Comparison of ENCODE assay signal across 8 cellular contexts in the genomic region with DNA sequence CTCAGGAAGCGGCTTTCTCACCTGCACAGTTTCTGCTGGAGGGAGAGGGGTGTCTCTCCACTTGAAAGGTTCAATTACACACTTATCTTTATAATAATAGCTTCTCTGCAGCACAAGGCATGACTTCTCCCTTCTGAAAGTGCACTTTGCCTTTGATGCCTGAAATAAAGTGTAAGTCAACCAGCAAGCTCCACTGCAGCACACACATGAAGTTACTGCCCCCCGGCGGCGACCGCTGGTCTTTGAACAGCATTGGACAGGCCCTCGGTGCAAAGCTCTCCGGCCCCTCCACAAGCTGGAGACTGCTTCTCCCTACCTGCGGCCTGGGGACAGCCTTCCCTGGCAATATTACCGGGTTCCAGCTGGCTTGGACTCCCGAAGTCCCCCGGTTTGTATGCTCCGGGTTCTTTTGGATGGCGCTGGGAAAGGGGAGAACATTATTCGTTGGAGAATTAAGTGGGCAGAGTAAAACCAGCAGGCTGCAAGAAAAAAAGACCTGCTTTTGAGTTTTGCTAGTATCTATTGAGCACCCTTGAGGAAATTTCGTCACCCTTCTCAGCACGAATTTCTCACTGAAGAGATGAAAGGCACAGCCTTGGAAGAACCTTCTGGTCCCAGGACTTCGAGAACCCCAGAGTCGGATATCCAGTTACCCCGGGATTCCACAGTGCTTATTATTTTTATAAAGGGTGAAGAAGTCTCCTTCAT. TPM values are rescaled to one million over a fixed set of nuclear protein-coding genes. Genes with fewer than 3 reads are reported as not detected.
DNase-seq lines count a peak whose midpoint lies in the region; ATAC-seq, FAIRE-seq and TF ChIP-seq lines count a peak whose summit lies in the region.

No MANE protein-coding gene starts in this region.

- FAIRE-seq in D721Med (lab: Jason Lieb, UNC): no peak

- no peak overlapping the region for H3K4me3 Mint-ChIP-seq in activated CD4-positive, alpha-beta T cell treated with anti-CD3 and anti-CD28 coated beads, Interleukin-2, amount 10 ng/mL, durations not matched to agents 24 days and 14 days

- H3K36me3 ChIP-seq in colonic mucosa: no peaks in the 10 kb centered on the region
- no peaks in the 10 kb centered on the region for H3K36me3 ChIP-seq in liver (ENCODE audit: control insufficient read depth in 4 of 4, insufficient read depth in 3 of 4, low read depth in 1 of 4, low read length in 3 of 4)

- H3K27ac ChIP-seq in colonic mucosa (no peak overlapping the region), liver (ENCODE audit: low read depth in 1 of 2, low read length in 2 of 2) (no peak overlapping the region)

- H3K4me1 Mint-ChIP-seq in activated CD4-positive, alpha-beta T cell treated with anti-CD3 and anti-CD28 coated beads, Interleukin-2, amount 10 ng/mL, durations not matched to agents 24 days and 14 days: no peaks in the 10 kb centered on the region

- H3K9ac ChIP-seq in colonic mucosa (ENCODE audit: low read depth in 2 of 2, low read length in 2 of 2) (no peak overlapping the region), liver (ENCODE audit: low read depth in 1 of 2, low read length in 2 of 2) (no peak overlapping the region)

- H3K9me3 ChIP-seq in colonic mucosa: no peaks in the 10 kb centered on the region
- no peaks in the 10 kb centered on the region for H3K9me3 ChIP-seq in liver (ENCODE audit: control insufficient read depth in 4 of 4, low read length in 3 of 4)

- H3K27ac Mint-ChIP-seq in activated CD4-positive, alpha-beta T cell treated with anti-CD3 and anti-CD28 coated beads, Interleukin-2, amount 10 ng/mL, durations not matched to agents 24 days and 14 days: no peak overlapping the region

- H3K4me3 ChIP-seq in colonic mucosa: no peak overlapping the region
- no peak overlapping the region for H3K4me3 ChIP-seq in liver (ENCODE audit: low read depth in 1 of 3, low read length in 3 of 3)

- TF ChIP-seq CTCF in D721Med (IDR thresholded peaks at IDR 0.05; ENCODE audit: insufficient read depth, missing control alignments) (peak; percentile 73), colonic mucosa (IDR thresholded peaks at IDR 0.05) (peak; percentile 71), liver (IDR thresholded peaks at IDR 0.05; ENCODE audit: low read depth, low read length, missing input control) (peak; percentile 80)

- WGBS in liver: 37% methylated on average over 19 of the region's 19 CpGs

- intact Hi-C loops in activated CD4-positive, alpha-beta T cell treated with anti-CD3 and anti-CD28 coated beads, Interleukin-2, amount 10 ng/mL, durations not matched to agents 24 days and 14 days (cut with micrococcal nuclease): no loop called here
- intact Hi-C loops in colonic mucosa (cut with DNase I): no loop called here

- peak; percentile 73 for ATAC-seq in HG02759 (IDR thresholded peaks at IDR 0.05; ENCODE audit: unreplicated experiment)
- ATAC-seq in GM19328 (IDR thresholded peaks at IDR 0.05; ENCODE audit: unreplicated experiment): no peak

- H3K27me3 ChIP-seq in colonic mucosa: no peaks in the 10 kb centered on the region
- no peaks in the 10 kb centered on the region for H3K27me3 ChIP-seq in liver (ENCODE audit: control insufficient read depth in 4 of 4, insufficient read depth in 4 of 4, low read length in 3 of 4)

- H3K9me3 Mint-ChIP-seq in activated CD4-positive, alpha-beta T cell treated with anti-CD3 and anti-CD28 coated beads, Interleukin-2, amount 10 ng/mL, durations not matched to agents 24 days and 14 days: no peaks in the 10 kb centered on the region

- H3K27me3 Mint-ChIP-seq in activated CD4-positive, alpha-beta T cell treated with anti-CD3 and anti-CD28 coated beads, Interleukin-2, amount 10 ng/mL, durations not matched to agents 24 days and 14 days: peaks cover 8% of the 10 kb centered on the region

- H3K4me1 ChIP-seq in colonic mucosa (no peaks in the 10 kb centered on the region), liver (ENCODE audit: control insufficient read depth in 4 of 4, insufficient read depth in 4 of 4, low read length in 3 of 4) (peaks cover 0 to 5% (median 1%) of the 10 kb centered on the region in 4 donors)

- peak; percentile 94 to 96 for TF ChIP-seq RAD21 in liver (IDR thresholded peaks at IDR 0.05)

- H3K36me3 Mint-ChIP-seq in activated CD4-positive, alpha-beta T cell treated with anti-CD3 and anti-CD28 coated beads, Interleukin-2, amount 10 ng/mL, durations not matched to agents 24 days and 14 days (ENCODE audit: low read depth): no peaks in the 10 kb centered on the region

- DNase-seq in D721Med (ENCODE audit: insufficient read length, low spot score) (peak; percentile 41), NCI-H510A treated with DMSO at 0.1 percent for 48 hours (lab: John Stamatoyannopoulos, UW) (peak; percentile 96), colonic mucosa (peak; percentile 86)
- peak; percentile 86 for DNase-seq in activated CD4-positive, alpha-beta T cell treated with anti-CD3 and anti-CD28 coated beads, Interleukin-2, amount 10 ng/mL, durations not matched to agents 24 days and 14 days
- peak in 2 of 3 donors; percentile 9 to 60 for DNase-seq in stimulated activated CD4-positive, alpha-beta T cell treated with anti-CD3 and anti-CD28 coated beads, TNF-alpha, amount 100 ng/mL, for 1 hour (ENCODE audit: low read depth in 3 of 3, low spot score in 1 of 3)

TF ChIP-seq in liver, 16 proteins besides CTCF, POLR2A, EP300 and RAD21:
- TF ChIP-seq, protein P1, sequence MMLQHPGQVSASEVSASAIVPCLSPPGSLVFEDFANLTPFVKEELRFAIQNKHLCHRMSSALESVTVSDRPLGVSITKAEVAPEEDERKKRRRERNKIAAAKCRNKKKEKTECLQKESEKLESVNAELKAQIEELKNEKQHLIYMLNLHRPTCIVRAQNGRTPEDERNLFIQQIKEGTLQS (IDR thresholded peaks at IDR 0.05): no peak
- TF ChIP-seq SP1 (IDR thresholded peaks at IDR 0.05): no peak
- TF ChIP-seq HNF4A (conservative IDR thresholded peaks at IDR 0.05): peak in 1 of 2 donors; percentile 28
- peak; percentile 19 for TF ChIP-seq FOXA2 (IDR thresholded peaks at IDR 0.05)

RNA-seq across cellular contexts. Expression of a gene that starts 11.8 kb away (rescaled TPM):
- total RNA-seq in activated CD4-positive, alpha-beta T cell treated with anti-CD3 and anti-CD28 coated beads, Interleukin-2, amount 10 ng/mL, durations not matched to agents 24 days and 14 days: 15.7 and 17.6 TPM in 2 replicates
- total RNA-seq in colonic mucosa: 10 to 100 TPM; 38.0 to 68.7 TPM
- 10 to 100 TPM; 26.7 to 67.9 TPM for total RNA-seq in liver
- 10 to 100 TPM; 45.9 to 47.5 TPM for polyA plus RNA-seq in liver

Comparison
In these comparisons a context has a peak if more than half of its experiments do, and no peak if none do; other contexts are left out.
1. DNase-seq: peak in every context shown above with its lines; median percentile 96 in NCI-H510A treated with DMSO at 0.1 percent for 48 hours; 86 in activated CD4-positive, alpha-beta T cell treated with anti-CD3 and anti-CD28 coated beads, Interleukin-2, amount 10 ng/mL, durations not matched to agents 24 days and 14 days; 86 in colonic mucosa; 41 in D721Med; 34 in stimulated activated CD4-positive, alpha-beta T cell treated with anti-CD3 and anti-CD28 coated beads, TNF-alpha, amount 100 ng/mL, for 1 hour.